1 cellular context compared by ENCODE assay signal in the genomic region with DNA sequence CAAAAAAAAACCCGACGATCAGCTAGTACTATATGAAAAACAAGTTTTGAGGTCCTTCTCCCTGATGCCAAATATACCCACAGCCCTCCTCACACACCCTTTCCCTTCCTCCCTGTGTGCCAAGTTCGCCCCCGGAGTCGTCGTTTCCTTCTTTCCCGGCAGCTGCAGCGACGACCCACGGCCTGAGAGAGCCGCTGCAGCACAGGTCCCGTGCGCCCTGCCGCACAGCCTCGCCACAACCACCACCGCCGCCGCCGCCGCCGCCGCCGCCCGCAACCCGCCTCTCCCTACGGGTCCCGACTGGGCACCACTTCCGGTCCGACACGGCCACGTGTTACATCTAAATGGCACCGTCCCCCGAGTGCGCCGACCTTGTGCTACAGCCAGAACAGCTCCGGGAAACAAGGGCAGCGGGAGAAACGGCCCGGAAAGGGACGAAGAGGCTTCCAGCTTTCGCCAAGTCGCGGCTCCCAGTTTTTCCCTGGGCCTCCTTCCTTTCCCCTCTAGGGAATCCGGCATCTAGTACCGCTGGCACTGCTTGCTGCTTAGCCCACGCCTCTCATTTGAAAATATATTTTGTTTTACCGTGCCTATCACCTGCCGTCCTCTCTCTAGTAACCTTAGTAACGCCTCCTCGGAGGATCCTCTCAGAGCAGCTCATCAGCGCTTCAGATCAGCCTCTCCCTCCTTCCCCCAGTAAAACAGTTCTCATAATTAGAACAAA.
TF ChIP-seq lines count a peak whose summit lies in the region.

A gene with protein sequence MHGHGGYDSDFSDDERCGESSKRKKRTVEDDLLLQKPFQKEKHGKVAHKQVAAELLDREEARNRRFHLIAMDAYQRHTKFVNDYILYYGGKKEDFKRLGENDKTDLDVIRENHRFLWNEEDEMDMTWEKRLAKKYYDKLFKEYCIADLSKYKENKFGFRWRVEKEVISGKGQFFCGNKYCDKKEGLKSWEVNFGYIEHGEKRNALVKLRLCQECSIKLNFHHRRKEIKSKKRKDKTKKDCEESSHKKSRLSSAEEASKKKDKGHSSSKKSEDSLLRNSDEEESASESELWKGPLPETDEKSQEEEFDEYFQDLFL (minus strand): TSS at position 315 of the 724 bp plus-strand sequence. CDS start 2,486 bp downstream, outside the sequence.

TF ChIP-seq in HepG2, 621 proteins besides CTCF, POLR2A, EP300 and RAD21 (continued from another document and continues in another):
- TF ChIP-seq, protein P1, sequence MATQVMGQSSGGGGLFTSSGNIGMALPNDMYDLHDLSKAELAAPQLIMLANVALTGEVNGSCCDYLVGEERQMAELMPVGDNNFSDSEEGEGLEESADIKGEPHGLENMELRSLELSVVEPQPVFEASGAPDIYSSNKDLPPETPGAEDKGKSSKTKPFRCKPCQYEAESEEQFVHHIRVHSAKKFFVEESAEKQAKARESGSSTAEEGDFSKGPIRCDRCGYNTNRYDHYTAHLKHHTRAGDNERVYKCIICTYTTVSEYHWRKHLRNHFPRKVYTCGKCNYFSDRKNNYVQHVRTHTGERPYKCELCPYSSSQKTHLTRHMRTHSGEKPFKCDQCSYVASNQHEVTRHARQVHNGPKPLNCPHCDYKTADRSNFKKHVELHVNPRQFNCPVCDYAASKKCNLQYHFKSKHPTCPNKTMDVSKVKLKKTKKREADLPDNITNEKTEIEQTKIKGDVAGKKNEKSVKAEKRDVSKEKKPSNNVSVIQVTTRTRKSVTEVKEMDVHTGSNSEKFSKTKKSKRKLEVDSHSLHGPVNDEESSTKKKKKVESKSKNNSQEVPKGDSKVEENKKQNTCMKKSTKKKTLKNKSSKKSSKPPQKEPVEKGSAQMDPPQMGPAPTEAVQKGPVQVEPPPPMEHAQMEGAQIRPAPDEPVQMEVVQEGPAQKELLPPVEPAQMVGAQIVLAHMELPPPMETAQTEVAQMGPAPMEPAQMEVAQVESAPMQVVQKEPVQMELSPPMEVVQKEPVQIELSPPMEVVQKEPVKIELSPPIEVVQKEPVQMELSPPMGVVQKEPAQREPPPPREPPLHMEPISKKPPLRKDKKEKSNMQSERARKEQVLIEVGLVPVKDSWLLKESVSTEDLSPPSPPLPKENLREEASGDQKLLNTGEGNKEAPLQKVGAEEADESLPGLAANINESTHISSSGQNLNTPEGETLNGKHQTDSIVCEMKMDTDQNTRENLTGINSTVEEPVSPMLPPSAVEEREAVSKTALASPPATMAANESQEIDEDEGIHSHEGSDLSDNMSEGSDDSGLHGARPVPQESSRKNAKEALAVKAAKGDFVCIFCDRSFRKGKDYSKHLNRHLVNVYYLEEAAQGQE (IDR thresholded peaks at IDR 0.05; ENCODE audit: borderline replicate concordance in 1 of 2, low read depth in 1 of 2, low read length in 2 of 2), result peak in 1 of 2 experiments; percentile 72; a peak in 1 of 4 replicates
- TF ChIP-seq ZNF205 (CRISPR knock-in tag; IDR thresholded peaks at IDR 0.05) (peak; percentile 91; the same call in 1 of the 2 replicates), SP4 (CRISPR knock-in tag; IDR thresholded peaks at IDR 0.05) (peak; percentile 73; the same call in 1 of the 2 replicates), SNAI1 (CRISPR knock-in tag; IDR thresholded peaks at IDR 0.05; ENCODE audit: borderline replicate concordance) (no peak), KLF16 (CRISPR knock-in tag; IDR thresholded peaks at IDR 0.05) (peak in 1 of 2 experiments; percentile 91; a peak in 2 of 4 replicates), CENPT (CRISPR knock-in tag; IDR thresholded peaks at IDR 0.05; ENCODE audit: low read depth) (peak; percentile 88; the same call in 1 of the 2 replicates), KDM5A (IDR thresholded peaks at IDR 0.05; ENCODE audit: borderline replicate concordance, low read length) (peak; percentile 75; the same call in 1 of the 2 replicates), SUZ12 (IDR thresholded peaks at IDR 0.05; ENCODE audit: low read depth, low read length) (peak; percentile 21; the same call in 1 of the 2 replicates), HNF4G (IDR thresholded peaks at IDR 0.05; ENCODE audit: borderline replicate concordance, low read depth, low read length) (peak; percentile 38; the same call in 1 of the 2 replicates), HNF4G (CRISPR knock-in tag; IDR thresholded peaks at IDR 0.05; ENCODE audit: borderline replicate concordance, low read depth) (peak; percentile 84), PITX1 (CRISPR knock-in tag; IDR thresholded peaks at IDR 0.05) (peak; percentile 68; the same call in 1 of the 2 replicates), DMAP1 (CRISPR knock-in tag; IDR thresholded peaks at IDR 0.05) (peak; percentile 93), GZF1 (CRISPR knock-in tag; IDR thresholded peaks at IDR 0.05) (0 out of 2 replicates have a peak, but pooled peaks have one; percentile 58), HOXA5 (CRISPR knock-in tag; IDR thresholded peaks at IDR 0.05) (peak; percentile 91), ZNF660 (CRISPR knock-in tag; IDR thresholded peaks at IDR 0.05; ENCODE audit: borderline replicate concordance, low read depth) (no peak), ZNF83 (CRISPR knock-in tag; IDR thresholded peaks at IDR 0.05; ENCODE audit: borderline replicate concordance) (peak; percentile 95; the same call in 1 of the 2 replicates), ZNF563 (CRISPR knock-in tag; IDR thresholded peaks at IDR 0.05) (peak; percentile 69), GFI1 (CRISPR knock-in tag; IDR thresholded peaks at IDR 0.05; ENCODE audit: borderline replicate concordance) (peak; percentile 55; the same call in 1 of the 2 replicates)
- TF ChIP-seq, protein P2, sequence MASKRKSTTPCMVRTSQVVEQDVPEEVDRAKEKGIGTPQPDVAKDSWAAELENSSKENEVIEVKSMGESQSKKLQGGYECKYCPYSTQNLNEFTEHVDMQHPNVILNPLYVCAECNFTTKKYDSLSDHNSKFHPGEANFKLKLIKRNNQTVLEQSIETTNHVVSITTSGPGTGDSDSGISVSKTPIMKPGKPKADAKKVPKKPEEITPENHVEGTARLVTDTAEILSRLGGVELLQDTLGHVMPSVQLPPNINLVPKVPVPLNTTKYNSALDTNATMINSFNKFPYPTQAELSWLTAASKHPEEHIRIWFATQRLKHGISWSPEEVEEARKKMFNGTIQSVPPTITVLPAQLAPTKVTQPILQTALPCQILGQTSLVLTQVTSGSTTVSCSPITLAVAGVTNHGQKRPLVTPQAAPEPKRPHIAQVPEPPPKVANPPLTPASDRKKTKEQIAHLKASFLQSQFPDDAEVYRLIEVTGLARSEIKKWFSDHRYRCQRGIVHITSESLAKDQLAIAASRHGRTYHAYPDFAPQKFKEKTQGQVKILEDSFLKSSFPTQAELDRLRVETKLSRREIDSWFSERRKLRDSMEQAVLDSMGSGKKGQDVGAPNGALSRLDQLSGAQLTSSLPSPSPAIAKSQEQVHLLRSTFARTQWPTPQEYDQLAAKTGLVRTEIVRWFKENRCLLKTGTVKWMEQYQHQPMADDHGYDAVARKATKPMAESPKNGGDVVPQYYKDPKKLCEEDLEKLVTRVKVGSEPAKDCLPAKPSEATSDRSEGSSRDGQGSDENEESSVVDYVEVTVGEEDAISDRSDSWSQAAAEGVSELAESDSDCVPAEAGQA (IDR thresholded peaks at IDR 0.05; ENCODE audit: low read depth), result peak; percentile 91
- TF ChIP-seq, protein P2 (CRISPR knock-in tag; IDR thresholded peaks at IDR 0.05; ENCODE audit: borderline replicate concordance), result no peak
- TF ChIP-seq, protein P3, sequence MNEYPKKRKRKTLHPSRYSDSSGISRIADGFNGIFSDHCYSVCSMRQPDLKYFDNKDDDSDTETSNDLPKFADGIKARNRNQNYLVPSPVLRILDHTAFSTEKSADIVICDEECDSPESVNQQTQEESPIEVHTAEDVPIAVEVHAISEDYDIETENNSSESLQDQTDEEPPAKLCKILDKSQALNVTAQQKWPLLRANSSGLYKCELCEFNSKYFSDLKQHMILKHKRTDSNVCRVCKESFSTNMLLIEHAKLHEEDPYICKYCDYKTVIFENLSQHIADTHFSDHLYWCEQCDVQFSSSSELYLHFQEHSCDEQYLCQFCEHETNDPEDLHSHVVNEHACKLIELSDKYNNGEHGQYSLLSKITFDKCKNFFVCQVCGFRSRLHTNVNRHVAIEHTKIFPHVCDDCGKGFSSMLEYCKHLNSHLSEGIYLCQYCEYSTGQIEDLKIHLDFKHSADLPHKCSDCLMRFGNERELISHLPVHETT (CRISPR knock-in tag; conservative IDR thresholded peaks at IDR 0.05), result peak; percentile 98
- TF ChIP-seq, protein P4, sequence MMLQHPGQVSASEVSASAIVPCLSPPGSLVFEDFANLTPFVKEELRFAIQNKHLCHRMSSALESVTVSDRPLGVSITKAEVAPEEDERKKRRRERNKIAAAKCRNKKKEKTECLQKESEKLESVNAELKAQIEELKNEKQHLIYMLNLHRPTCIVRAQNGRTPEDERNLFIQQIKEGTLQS (CRISPR knock-in tag; IDR thresholded peaks at IDR 0.05), result peak; percentile 57
- TF ChIP-seq, protein P5, sequence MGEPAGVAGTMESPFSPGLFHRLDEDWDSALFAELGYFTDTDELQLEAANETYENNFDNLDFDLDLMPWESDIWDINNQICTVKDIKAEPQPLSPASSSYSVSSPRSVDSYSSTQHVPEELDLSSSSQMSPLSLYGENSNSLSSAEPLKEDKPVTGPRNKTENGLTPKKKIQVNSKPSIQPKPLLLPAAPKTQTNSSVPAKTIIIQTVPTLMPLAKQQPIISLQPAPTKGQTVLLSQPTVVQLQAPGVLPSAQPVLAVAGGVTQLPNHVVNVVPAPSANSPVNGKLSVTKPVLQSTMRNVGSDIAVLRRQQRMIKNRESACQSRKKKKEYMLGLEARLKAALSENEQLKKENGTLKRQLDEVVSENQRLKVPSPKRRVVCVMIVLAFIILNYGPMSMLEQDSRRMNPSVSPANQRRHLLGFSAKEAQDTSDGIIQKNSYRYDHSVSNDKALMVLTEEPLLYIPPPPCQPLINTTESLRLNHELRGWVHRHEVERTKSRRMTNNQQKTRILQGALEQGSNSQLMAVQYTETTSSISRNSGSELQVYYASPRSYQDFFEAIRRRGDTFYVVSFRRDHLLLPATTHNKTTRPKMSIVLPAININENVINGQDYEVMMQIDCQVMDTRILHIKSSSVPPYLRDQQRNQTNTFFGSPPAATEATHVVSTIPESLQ (CRISPR knock-in tag; conservative IDR thresholded peaks at IDR 0.05), result peak; percentile 89; the same call in 1 of the 2 replicates
- TF ChIP-seq, protein P6, sequence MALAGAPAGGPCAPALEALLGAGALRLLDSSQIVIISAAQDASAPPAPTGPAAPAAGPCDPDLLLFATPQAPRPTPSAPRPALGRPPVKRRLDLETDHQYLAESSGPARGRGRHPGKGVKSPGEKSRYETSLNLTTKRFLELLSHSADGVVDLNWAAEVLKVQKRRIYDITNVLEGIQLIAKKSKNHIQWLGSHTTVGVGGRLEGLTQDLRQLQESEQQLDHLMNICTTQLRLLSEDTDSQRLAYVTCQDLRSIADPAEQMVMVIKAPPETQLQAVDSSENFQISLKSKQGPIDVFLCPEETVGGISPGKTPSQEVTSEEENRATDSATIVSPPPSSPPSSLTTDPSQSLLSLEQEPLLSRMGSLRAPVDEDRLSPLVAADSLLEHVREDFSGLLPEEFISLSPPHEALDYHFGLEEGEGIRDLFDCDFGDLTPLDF (CRISPR knock-in tag; IDR thresholded peaks at IDR 0.05), result no peak
- TF ChIP-seq, protein P7, sequence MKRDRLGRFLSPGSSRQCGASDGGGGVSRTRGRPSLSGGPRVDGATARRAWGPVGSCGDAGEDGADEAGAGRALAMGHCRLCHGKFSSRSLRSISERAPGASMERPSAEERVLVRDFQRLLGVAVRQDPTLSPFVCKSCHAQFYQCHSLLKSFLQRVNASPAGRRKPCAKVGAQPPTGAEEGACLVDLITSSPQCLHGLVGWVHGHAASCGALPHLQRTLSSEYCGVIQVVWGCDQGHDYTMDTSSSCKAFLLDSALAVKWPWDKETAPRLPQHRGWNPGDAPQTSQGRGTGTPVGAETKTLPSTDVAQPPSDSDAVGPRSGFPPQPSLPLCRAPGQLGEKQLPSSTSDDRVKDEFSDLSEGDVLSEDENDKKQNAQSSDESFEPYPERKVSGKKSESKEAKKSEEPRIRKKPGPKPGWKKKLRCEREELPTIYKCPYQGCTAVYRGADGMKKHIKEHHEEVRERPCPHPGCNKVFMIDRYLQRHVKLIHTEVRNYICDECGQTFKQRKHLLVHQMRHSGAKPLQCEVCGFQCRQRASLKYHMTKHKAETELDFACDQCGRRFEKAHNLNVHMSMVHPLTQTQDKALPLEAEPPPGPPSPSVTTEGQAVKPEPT (CRISPR knock-in tag; IDR thresholded peaks at IDR 0.05; ENCODE audit: low read depth), result peak; percentile 92
- TF ChIP-seq, protein P8, sequence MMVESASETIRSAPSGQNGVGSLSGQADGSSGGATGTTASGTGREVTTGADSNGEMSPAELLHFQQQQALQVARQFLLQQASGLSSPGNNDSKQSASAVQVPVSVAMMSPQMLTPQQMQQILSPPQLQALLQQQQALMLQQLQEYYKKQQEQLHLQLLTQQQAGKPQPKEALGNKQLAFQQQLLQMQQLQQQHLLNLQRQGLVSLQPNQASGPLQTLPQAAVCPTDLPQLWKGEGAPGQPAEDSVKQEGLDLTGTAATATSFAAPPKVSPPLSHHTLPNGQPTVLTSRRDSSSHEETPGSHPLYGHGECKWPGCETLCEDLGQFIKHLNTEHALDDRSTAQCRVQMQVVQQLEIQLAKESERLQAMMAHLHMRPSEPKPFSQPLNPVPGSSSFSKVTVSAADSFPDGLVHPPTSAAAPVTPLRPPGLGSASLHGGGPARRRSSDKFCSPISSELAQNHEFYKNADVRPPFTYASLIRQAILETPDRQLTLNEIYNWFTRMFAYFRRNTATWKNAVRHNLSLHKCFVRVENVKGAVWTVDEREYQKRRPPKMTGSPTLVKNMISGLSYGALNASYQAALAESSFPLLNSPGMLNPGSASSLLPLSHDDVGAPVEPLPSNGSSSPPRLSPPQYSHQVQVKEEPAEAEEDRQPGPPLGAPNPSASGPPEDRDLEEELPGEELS (CRISPR knock-in tag; IDR thresholded peaks at IDR 0.05), result peak; percentile 64
